ENCODE assay signal across 22 cellular contexts in the genomic region with DNA sequence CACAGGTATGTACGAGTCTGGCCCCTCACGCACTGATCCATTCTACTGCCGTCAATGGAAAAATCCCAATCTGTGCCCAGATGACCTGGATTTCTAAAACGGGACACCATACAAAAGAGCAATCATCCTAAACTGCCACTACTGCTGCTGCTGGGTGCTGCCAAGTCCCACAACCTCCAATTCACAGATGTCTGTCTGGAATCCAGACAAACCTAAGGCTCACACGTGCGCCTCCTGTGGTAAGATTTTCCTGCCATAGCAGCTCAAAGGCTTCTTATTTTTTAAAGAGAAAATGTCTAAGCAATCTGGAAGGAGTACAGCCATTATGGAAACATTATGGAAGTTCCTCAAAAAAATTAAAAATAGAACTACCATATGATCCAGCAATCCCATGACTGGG. TPM values are rescaled to one million over a fixed set of nuclear protein-coding genes. Genes with fewer than 3 reads are reported as not detected.
"Had no signal": no experiment of that assay in that cellular context is flagged by ENCODE, and none has a peak within 500 bp of the region (broad histone marks: within the 10 kb centered on the region; RNA-seq: fewer than 3 reads in every experiment).

No MANE protein-coding gene starts in this region.

- H3K4me3 ChIP-seq: lower lobe of right lung, spleen, tibial artery had no signal

- H3K9me3 Mint-ChIP-seq: activated naive CD4-positive, alpha-beta T cell treated with anti-CD3 and anti-CD28 coated beads, Interleukin-2, amount 10 ng/mL, durations not matched to agents 7 days and 5 days; activated naive CD8-positive, alpha-beta T cell treated with anti-CD3 and anti-CD28 coated beads, Interleukin-2, amount 50 U/mL, for 24 hours; activated T-cell treated with anti-CD3 and anti-CD28 coated beads, Interleukin-2, amount 50 U/mL, for 4 hours; naive thymus-derived CD4-positive, alpha-beta T cell; WTC11 had no signal

- H3K27ac Mint-ChIP-seq: activated naive CD4-positive, alpha-beta T cell treated with anti-CD3 and anti-CD28 coated beads, Interleukin-2, amount 10 ng/mL, durations not matched to agents 7 days and 5 days; activated naive CD8-positive, alpha-beta T cell treated with anti-CD3 and anti-CD28 coated beads, Interleukin-2, amount 50 U/mL, for 24 hours; naive thymus-derived CD4-positive, alpha-beta T cell; progenitor cell of endocrine pancreas; WTC11 had no signal

- H3K36me3 Mint-ChIP-seq: activated naive CD4-positive, alpha-beta T cell treated with anti-CD3 and anti-CD28 coated beads, Interleukin-2, amount 10 ng/mL, durations not matched to agents 7 days and 5 days; WTC11 had no signal

- H3K36me3 ChIP-seq: brain microvascular endothelial cell, spleen had no signal

- ATAC-seq: activated naive CD8-positive, alpha-beta T cell treated with anti-CD3 and anti-CD28 coated beads, Interleukin-2, amount 50 U/mL, for 24 hours; activated T-cell treated with anti-CD3 and anti-CD28 coated beads, Interleukin-2, amount 50 U/mL, for 4 hours; foreskin keratinocyte; left lobe of liver; lower lobe of right lung; naive thymus-derived CD4-positive, alpha-beta T cell; WTC11 had no signal

- H3K27me3 ChIP-seq: brain microvascular endothelial cell, foreskin keratinocyte, tibial artery had no signal

- H3K4me1 ChIP-seq: foreskin keratinocyte, spleen had no signal

- H3K4me3 Mint-ChIP-seq: activated naive CD4-positive, alpha-beta T cell treated with anti-CD3 and anti-CD28 coated beads, Interleukin-2, amount 10 ng/mL, durations not matched to agents 7 days and 5 days; activated naive CD8-positive, alpha-beta T cell treated with anti-CD3 and anti-CD28 coated beads, Interleukin-2, amount 50 U/mL, for 24 hours; activated T-cell treated with anti-CD3 and anti-CD28 coated beads, Interleukin-2, amount 50 U/mL, for 4 hours; naive thymus-derived CD4-positive, alpha-beta T cell; WTC11 had no signal

- H3K4me1 Mint-ChIP-seq: activated naive CD4-positive, alpha-beta T cell treated with anti-CD3 and anti-CD28 coated beads, Interleukin-2, amount 10 ng/mL, durations not matched to agents 7 days and 5 days had no signal

- H3K9me3 ChIP-seq: lower lobe of right lung, spleen, tibial artery had no signal

- H3K27me3 Mint-ChIP-seq: progenitor cell of endocrine pancreas had no signal

- DNase-seq: activated CD8-positive, alpha-beta memory T cell treated with anti-CD3 and anti-CD28 coated beads for 24 hours; activated CD8-positive, alpha-beta memory T cell treated with anti-CD3 and anti-CD28 coated beads, Interleukin-2, amount 50 U/mL, for 4 hours; activated effector memory CD4-positive, alpha-beta T cell treated with Interleukin-2 at 50 U/mL for 16 hours; activated naive CD4-positive, alpha-beta T cell treated with anti-CD3 and anti-CD28 coated beads, Interleukin-2, amount 10 ng/mL, durations not matched to agents 7 days and 5 days; activated naive CD8-positive, alpha-beta T cell treated with anti-CD3 and anti-CD28 coated beads, Interleukin-2, amount 50 U/mL, for 24 hours; activated T-cell treated with anti-CD3 and anti-CD28 coated beads, Interleukin-2, amount 50 U/mL, for 4 hours; brain microvascular endothelial cell; dermis blood vessel endothelial cell; effector CD8-positive, alpha-beta T cell; foreskin keratinocyte; lower lobe of right lung; mesendoderm; naive thymus-derived CD4-positive, alpha-beta T cell; retina; spleen; stimulated activated CD4-positive, alpha-beta T cell treated with anti-CD3 and anti-CD28 coated beads, Interleukin-4, amount 100 ng/mL, for 1 hour; stimulated activated naive CD4-positive, alpha-beta T cell treated with Interleukin-2 at 50 U/mL for 16 hours; T-helper 9 cell; tibial artery had no signal

- H3K27ac ChIP-seq: brain microvascular endothelial cell, foreskin keratinocyte, lower lobe of right lung, spleen had no signal

RNA-seq across cellular contexts. Expression of a gene that starts 40.9 kb away (rescaled TPM):
- polyA plus RNA-seq: naive thymus-derived CD4-positive, alpha-beta T cell had no signal
